In genomic region chr11:68264244-68264643, GRCh38 we compare ENCODE assay signal across 22 cellular contexts.
"Had no signal": no experiment of that assay in that cellular context is flagged by ENCODE, and none has a peak within 500 bp of the region (broad histone marks: within the 10 kb centered on the region; RNA-seq: fewer than 3 reads in every experiment).

No MANE protein-coding gene starts in this region.

- H3K9me3 ChIP-seq: mucosa of descending colon, neutrophil, psoas muscle, sigmoid colon, thoracic aorta, transverse colon had no signal

- H3K27ac Mint-ChIP-seq: memory B cell; natural killer cell treated with Interleukin-12 subunit alpha and Interleukin-12 subunit beta and Interleukin-15 and Interleukin-18, amount 100 ng/mL, for 72 hours; stimulated activated naive CD8-positive, alpha-beta T cell treated with anti-CD3 and anti-CD28 coated beads, Interleukin-15, Interleukin-2, amounts not matched to agents 100 ng/mL and 50 ng/mL, for 24 hours had no signal

- H3K79me2 ChIP-seq: parathyroid adenoma had no signal

- H3K27ac ChIP-seq: neutrophil, parathyroid adenoma, psoas muscle, sigmoid colon, thoracic aorta, transverse colon had no signal

- FAIRE-seq: frontal cortex, keratinocyte had no signal

- H3K27me3 Mint-ChIP-seq: memory B cell; naive B cell; natural killer cell treated with Interleukin-12 subunit alpha and Interleukin-12 subunit beta and Interleukin-15 and Interleukin-18, amount 100 ng/mL, for 72 hours; stimulated activated naive B cell treated with anti-CD40 and anti-IgM and Interleukin-4, amounts not matched to agents 10 μg/mL and 1 μg/mL and 100 μg/mL, for 72 hours; stimulated activated naive CD8-positive, alpha-beta T cell treated with anti-CD3 and anti-CD28 coated beads, Interleukin-15, Interleukin-2, amounts not matched to agents 100 ng/mL and 50 ng/mL, for 24 hours had no signal

- H2AFZ ChIP-seq: parathyroid adenoma had no signal

- H3K27me3 ChIP-seq: neutrophil, sigmoid colon, transverse colon had no signal

- H3K4me1 ChIP-seq: parathyroid adenoma had no signal

- ATAC-seq: mucosa of descending colon; natural killer cell treated with Interleukin-12 subunit alpha and Interleukin-12 subunit beta and Interleukin-15 and Interleukin-18, amount 100 ng/mL, for 72 hours; stimulated activated naive B cell treated with anti-CD40 and anti-IgM and Interleukin-4, amounts not matched to agents 10 μg/mL and 1 μg/mL and 100 μg/mL, for 72 hours had no signal

- H3K9me3 Mint-ChIP-seq: immature natural killer cell; memory B cell; natural killer cell treated with Interleukin-12 subunit alpha and Interleukin-12 subunit beta and Interleukin-15 and Interleukin-18, amount 100 ng/mL, for 72 hours; neural crest cell; stimulated activated naive CD8-positive, alpha-beta T cell treated with anti-CD3 and anti-CD28 coated beads, Interleukin-15, Interleukin-2, amounts not matched to agents 100 ng/mL and 50 ng/mL, for 24 hours had no signal

- H3K4me3 ChIP-seq: lung, mucosa of descending colon, psoas muscle, sigmoid colon, thoracic aorta, transverse colon had no signal

- H3K4me3 Mint-ChIP-seq: immature natural killer cell; memory B cell; natural killer cell treated with Interleukin-12 subunit alpha and Interleukin-12 subunit beta and Interleukin-15 and Interleukin-18, amount 100 ng/mL, for 72 hours; stimulated activated naive CD8-positive, alpha-beta T cell treated with anti-CD3 and anti-CD28 coated beads, Interleukin-15, Interleukin-2, amounts not matched to agents 100 ng/mL and 50 ng/mL, for 24 hours had no signal

- H3K9ac ChIP-seq: parathyroid adenoma had no signal

- DNase-seq: cortex of kidney; effector CD4-positive, alpha-beta T cell; hypothalamus; immature natural killer cell; mucosa of descending colon; naive B cell; psoas muscle; sigmoid colon; stimulated activated CD4-positive, alpha-beta T cell treated with anti-CD3 and anti-CD28 coated beads, Interleukin-2, amount 100 ng/mL, for 24 hours; stimulated activated CD4-positive, alpha-beta T cell treated with anti-CD3 and anti-CD28 coated beads, Interleukin-4, amount 100 ng/mL, for 24 hours; stimulated activated naive B cell treated with anti-CD40 and anti-IgM and Interleukin-4, amounts not matched to agents 10 μg/mL and 1 μg/mL and 100 μg/mL, for 72 hours; transverse colon had no signal
